8 cellular contexts compared by ENCODE assay signal in genomic region chr17:27370776-27371175, GRCh38.
"Had no signal": no experiment of that assay in that cellular context is flagged by ENCODE, and none has a peak within 500 bp of the region (broad histone marks: within the 10 kb centered on the region; RNA-seq: fewer than 3 reads in every experiment).

No MANE protein-coding gene starts in this region.

- DNase-seq: GM23248, GOT3, H7, HCEC 1CT, HFFc6, IMR-90, KBM-7 had no signal

- H3K27ac Mint-ChIP-seq: HFFc6 had no signal

- H2AFZ ChIP-seq: GM23248 had no signal

- H3K27ac ChIP-seq: GM23248, HL-60 had no signal

- H3K4me3 ChIP-seq: GM23248 had no signal

- H3K4me3 Mint-ChIP-seq: HFFc6 had no signal

- H3K9ac ChIP-seq: GM23248 had no signal
